In the genomic region with DNA sequence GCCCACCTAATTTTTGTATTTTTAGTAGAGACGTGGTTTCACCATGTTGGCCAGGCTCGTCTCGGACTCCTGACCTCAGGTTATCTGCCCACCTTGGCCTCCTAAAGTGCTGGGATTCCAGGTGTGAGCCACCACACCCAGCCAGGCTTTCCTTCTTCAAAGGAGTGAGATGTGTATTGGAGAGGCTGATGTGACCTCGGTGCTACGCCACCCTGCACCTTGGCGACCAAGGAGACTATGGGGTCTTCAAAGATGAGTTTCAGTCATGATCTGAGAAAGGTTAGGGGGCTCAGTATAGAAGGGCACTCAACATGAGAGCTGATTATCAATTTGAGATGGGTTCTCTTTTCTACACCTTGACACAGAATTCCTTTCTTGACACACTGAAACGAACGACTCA, we compare ENCODE assay signal across 28 cellular contexts.
"Had no signal": no experiment of that assay in that cellular context is flagged by ENCODE, and none has a peak within 500 bp of the region (broad histone marks: within the 10 kb centered on the region; RNA-seq: fewer than 3 reads in every experiment).

No MANE protein-coding gene starts in this region.

- H3K27me3 ChIP-seq: ascending aorta, brain microvascular endothelial cell, esophagus squamous epithelium, gastroesophageal sphincter had no signal

- H3K4me1 ChIP-seq: ascending aorta had no signal

- H3K9me3 ChIP-seq: ascending aorta, esophagus squamous epithelium, gastroesophageal sphincter had no signal

- H3K36me3 ChIP-seq: ascending aorta, brain microvascular endothelial cell, esophagus squamous epithelium, gastroesophageal sphincter had no signal

- H3K4me3 ChIP-seq: ascending aorta, esophagus squamous epithelium, gastroesophageal sphincter had no signal

- ATAC-seq: activated CD4-positive, alpha-beta T cell treated with anti-CD3 and anti-CD28 coated beads for 36 hours; activated naive CD4-positive, alpha-beta T cell treated with anti-CD3 and anti-CD28 coated beads, Interleukin-2, amount 50 U/mL, for 72 hours; activated T-cell treated with anti-CD3 and anti-CD28 coated beads, Interleukin-2, amount 50 U/mL, for 72 hours; effector memory CD8-positive, alpha-beta T cell; gastroesophageal sphincter; T-helper 17 cell had no signal

- H3K27ac ChIP-seq: ascending aorta, brain microvascular endothelial cell, epithelial cell of prostate, esophagus squamous epithelium, gastroesophageal sphincter had no signal

- DNase-seq: activated CD4-positive, alpha-beta memory T cell treated with anti-CD3 and anti-CD28 coated beads, Interleukin-2, amount 10 ng/mL, durations not matched to agents 7 days and 5 days; activated CD4-positive, alpha-beta T cell treated with anti-CD3 and anti-CD28 coated beads for 36 hours; activated CD4-positive, alpha-beta T cell treated with anti-CD3 and anti-CD28 coated beads, Interleukin-2, amount 10 ng/mL, durations not matched to agents 24 days and 14 days; activated CD4-positive, alpha-beta T cell treated with anti-CD3 and anti-CD28 coated beads, Interleukin-2, amount 50 U/mL, for 4 hours; activated CD4-positive, CD25-positive, alpha-beta regulatory T cell; activated CD4-positive, CD25-positive, alpha-beta regulatory T cell treated with anti-CD3 and anti-CD28 coated beads, Interleukin-2, amount 50 U/mL, for 72 hours; activated CD8-positive, alpha-beta memory T cell treated with anti-CD3 and anti-CD28 coated beads, Interleukin-2, amount 50 U/mL, for 48 hours; activated gamma-delta T cell; activated naive CD4-positive, alpha-beta T cell; activated naive CD4-positive, alpha-beta T cell treated with anti-CD3 and anti-CD28 coated beads, Interleukin-2, amount 10 ng/mL, durations not matched to agents 7 days and 5 days; activated naive CD8-positive, alpha-beta T cell treated with anti-CD3 and anti-CD28 coated beads, Interleukin-2, amount 10 ng/mL, durations not matched to agents 7 days and 5 days; activated T-cell treated with anti-CD3 and anti-CD28 coated beads for 4 hours; activated T-cell treated with anti-CD3 and anti-CD28 coated beads, Interleukin-2, amount 50 U/mL, for 24 hours; activated T-cell treated with anti-CD3 and anti-CD28 coated beads, Interleukin-2, amount 50 U/mL, for 72 hours; brain microvascular endothelial cell; cortex of kidney; dermis blood vessel endothelial cell; effector CD4-positive, alpha-beta T cell; effector memory CD8-positive, alpha-beta T cell; esophagus squamous epithelium; foreskin melanocyte; T-helper 1 cell; T-helper 17 cell; T1000 had no signal
